In the genomic region with DNA sequence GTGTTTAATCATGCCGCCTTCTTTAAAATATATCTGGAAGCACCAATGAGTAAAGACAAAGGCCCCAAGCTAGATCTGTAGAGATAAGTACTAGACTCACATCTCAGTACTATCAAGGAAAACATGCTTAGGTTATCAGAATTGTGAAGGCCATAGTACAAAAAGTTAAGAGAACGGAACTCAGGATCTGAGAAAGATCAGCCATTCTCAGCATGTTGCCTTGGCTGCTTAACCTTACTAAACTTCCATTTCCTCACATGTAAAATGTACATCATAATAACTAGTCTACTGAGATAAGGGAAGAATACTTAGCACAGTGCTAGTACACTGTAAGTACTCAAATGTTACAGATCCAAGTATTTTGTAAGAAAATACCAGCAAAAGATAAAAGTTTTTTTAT, we compare ENCODE assay signal across 33 cellular contexts. TPM values are rescaled to one million over a fixed set of nuclear protein-coding genes. Genes with fewer than 3 reads are reported as not detected.
DNase-seq lines count a peak whose midpoint lies in the region; ATAC-seq, FAIRE-seq and TF ChIP-seq lines count a peak whose summit lies in the region.
"Had no signal": no experiment of that assay in that cellular context is flagged by ENCODE, and none has a peak within 500 bp of the region (broad histone marks: within the 10 kb centered on the region; RNA-seq: fewer than 3 reads in every experiment).

No MANE protein-coding gene starts in this region.

- peaks cover 0 to 30% of the 10 kb centered on the region in 2 donors for H3K36me3 ChIP-seq in gastrocnemius medialis
- no peaks in the 10 kb centered on the region for H3K36me3 ChIP-seq in ovary

- peak overlapping the region; percentile 54 for H3K27ac Mint-ChIP-seq in activated naive CD4-positive, alpha-beta T cell treated with anti-CD3 and anti-CD28 coated beads, Interleukin-2, amount 50 U/mL, for 24 hours
- peak overlapping the region; percentile 26 for H3K27ac Mint-ChIP-seq in endothelial cell (ENCODE audit: unreplicated experiment)
- H3K27ac Mint-ChIP-seq: activated CD8-positive, alpha-beta memory T cell treated with anti-CD3 and anti-CD28 coated beads, Interleukin-2, amount 10 ng/mL, durations not matched to agents 7 days and 5 days had no signal

- H3K4me3 ChIP-seq in gastrocnemius medialis (no peak overlapping the region), ovary (no peak overlapping the region)
- H3K4me3 ChIP-seq: esophagus squamous epithelium, gastroesophageal sphincter, mucosa of descending colon, suprapubic skin had no signal

- H3K27me3 ChIP-seq in gastrocnemius medialis = no peaks in the 10 kb centered on the region
- no peaks in the 10 kb centered on the region for H3K27me3 ChIP-seq in ovary
- H3K27me3 ChIP-seq: brain microvascular endothelial cell, esophagus squamous epithelium, gastroesophageal sphincter, suprapubic skin had no signal

- no peaks in the 10 kb centered on the region for H3K27me3 Mint-ChIP-seq in activated naive CD4-positive, alpha-beta T cell treated with anti-CD3 and anti-CD28 coated beads, Interleukin-2, amount 50 U/mL, for 24 hours
- H3K27me3 Mint-ChIP-seq in endothelial cell (ENCODE audit: unreplicated experiment) = peaks cover 2% of the 10 kb centered on the region
- H3K27me3 Mint-ChIP-seq: activated CD8-positive, alpha-beta memory T cell treated with anti-CD3 and anti-CD28 coated beads, Interleukin-2, amount 10 ng/mL, durations not matched to agents 7 days and 5 days; activated T-helper 17 cell treated with anti-CD3 and anti-CD28 coated beads, Interleukin-2, amount 50 U/mL, for 72 hours; T-cell had no signal

- DNase-seq in activated naive CD4-positive, alpha-beta T cell (lab: John Stamatoyannopoulos, UW) = no peak
- DNase-seq in H54 (ENCODE audit: insufficient read length, low spot score) (no peak), endothelial cell (ENCODE audit: low spot score) (no peak), gastrocnemius medialis (no peak), ovary (no peak), NCI-H1105 treated with DMSO at 0.1 percent for 48 hours (lab: John Stamatoyannopoulos, UW) (no peak)
- DNase-seq: activated CD4-positive, alpha-beta T cell treated with anti-CD3 and anti-CD28 coated beads for 1 hour; activated CD8-positive, alpha-beta memory T cell treated with anti-CD3 and anti-CD28 coated beads, Interleukin-2, amount 10 ng/mL, durations not matched to agents 7 days and 5 days; brain microvascular endothelial cell; Caco-2; DND-41; effector CD8-positive, alpha-beta T cell; esophagus squamous epithelium; GOT3; islet precursor cell; Kasumi-1; mucosa of descending colon; MV-4-11; NCI-H1694; NCI-H2171 treated with DMSO at 0.1 percent for 48 hours; NCI-H524; NK-92 treated with Interleukin-12 subunit alpha and Interleukin-12 subunit beta, amount 100 ng/mL, for 24 hours; SIG-M5; small intestine; stimulated activated CD4-positive, alpha-beta T cell treated with anti-CD3 and anti-CD28 coated beads, Interleukin-2, amount 100 ng/mL, for 24 hours; T-cell had no signal

- peaks cover 15% of the 10 kb centered on the region for H3K4me1 Mint-ChIP-seq in activated naive CD4-positive, alpha-beta T cell treated with anti-CD3 and anti-CD28 coated beads, Interleukin-2, amount 50 U/mL, for 24 hours
- peaks cover 2% of the 10 kb centered on the region for H3K4me1 Mint-ChIP-seq in endothelial cell (ENCODE audit: unreplicated experiment)

- peak overlapping the region in 3 of 4 donors; percentile 80 to 85 (median 80) for H3K27ac ChIP-seq in gastrocnemius medialis
- no peak overlapping the region for H3K27ac ChIP-seq in ovary
- H3K27ac ChIP-seq: brain microvascular endothelial cell, esophagus squamous epithelium, suprapubic skin had no signal

- WGBS in ovary, 3 donors = 87 to 88% (median 87%) methylated on average over 2 of the region's 2 CpGs

- no peak for ATAC-seq in gastrocnemius medialis
- no peak for ATAC-seq in HG03175 (IDR thresholded peaks at IDR 0.05; ENCODE audit: unreplicated experiment)
- ATAC-seq: activated CD8-positive, alpha-beta memory T cell treated with anti-CD3 and anti-CD28 coated beads, Interleukin-2, amount 10 ng/mL, durations not matched to agents 7 days and 5 days; activated T-helper 17 cell treated with anti-CD3 and anti-CD28 coated beads, Interleukin-2, amount 50 U/mL, for 72 hours; gastroesophageal sphincter; mucosa of descending colon; Panc1; T-cell had no signal

- no peak for TF ChIP-seq EP300 in ovary (IDR thresholded peaks at IDR 0.05)

- H3K4me1 ChIP-seq in gastrocnemius medialis = peaks cover 32 to 42% of the 10 kb centered on the region in 2 donors
- no peaks in the 10 kb centered on the region for H3K4me1 ChIP-seq in ovary (ENCODE audit: insufficient read depth)
- H3K4me1 ChIP-seq: suprapubic skin had no signal

- TF ChIP-seq CTCF in endothelial cell (IDR thresholded peaks at IDR 0.05; ENCODE audit: unreplicated experiment) = no peak
- TF ChIP-seq CTCF in gastrocnemius medialis (IDR thresholded peaks at IDR 0.05 in 4 of 5, conservative IDR thresholded peaks at IDR 0.05 in 1 of 5) = no peak
- TF ChIP-seq CTCF in ovary (IDR thresholded peaks at IDR 0.05) = no peak

- in situ Hi-C loops in gastrocnemius medialis (cut with MboI; ENCODE audit: low sequenced_read_pairs in 4 of 4) = no loop called here

- H3K9me3 Mint-ChIP-seq in activated naive CD4-positive, alpha-beta T cell treated with anti-CD3 and anti-CD28 coated beads, Interleukin-2, amount 50 U/mL, for 24 hours = no peaks in the 10 kb centered on the region
- H3K9me3 Mint-ChIP-seq in endothelial cell (ENCODE audit: unreplicated experiment) = no peaks in the 10 kb centered on the region
- H3K9me3 Mint-ChIP-seq: activated T-helper 17 cell treated with anti-CD3 and anti-CD28 coated beads, Interleukin-2, amount 50 U/mL, for 72 hours; T-cell had no signal

- no peak for TF ChIP-seq POLR2A in H54 (IDR thresholded peaks at IDR 0.05; ENCODE audit: low read depth, low read length)
- no peak for TF ChIP-seq POLR2A in gastrocnemius medialis (IDR thresholded peaks at IDR 0.05)
- TF ChIP-seq POLR2A in ovary (IDR thresholded peaks at IDR 0.05) = no peak

- H3K36me3 Mint-ChIP-seq in activated naive CD4-positive, alpha-beta T cell treated with anti-CD3 and anti-CD28 coated beads, Interleukin-2, amount 50 U/mL, for 24 hours = peaks cover 2% of the 10 kb centered on the region
- H3K36me3 Mint-ChIP-seq in endothelial cell (ENCODE audit: low read depth, unreplicated experiment) = no peaks in the 10 kb centered on the region

- H3K4me3 Mint-ChIP-seq in activated naive CD4-positive, alpha-beta T cell treated with anti-CD3 and anti-CD28 coated beads, Interleukin-2, amount 50 U/mL, for 24 hours = no peak overlapping the region
- no peak overlapping the region for H3K4me3 Mint-ChIP-seq in endothelial cell (ENCODE audit: unreplicated experiment)
- H3K4me3 Mint-ChIP-seq: activated CD8-positive, alpha-beta memory T cell treated with anti-CD3 and anti-CD28 coated beads, Interleukin-2, amount 10 ng/mL, durations not matched to agents 7 days and 5 days; activated T-helper 17 cell treated with anti-CD3 and anti-CD28 coated beads, Interleukin-2, amount 50 U/mL, for 72 hours; T-cell had no signal

- intact Hi-C loops in gastrocnemius medialis (cut with DNase I; ENCODE audit: low total_unique reads) (no loop called here), ovary (cut with DNase I) (no loop called here)

- peak; percentile 82 for FAIRE-seq in H54 (lab: Jason Lieb, UNC)
- FAIRE-seq: HTR-8/SVneo, small intestine had no signal

- H3K9me3 ChIP-seq in gastrocnemius medialis (no peaks in the 10 kb centered on the region), ovary (no peaks in the 10 kb centered on the region)
- H3K9me3 ChIP-seq: Caco-2, esophagus squamous epithelium, gastroesophageal sphincter, mucosa of descending colon, suprapubic skin had no signal

RNA-seq across cellular contexts. Expression of gene DNAJC19, which starts 7.6 kb away (rescaled TPM):
- 37.5 TPM for total RNA-seq in endothelial cell (ENCODE audit: unreplicated experiment)
- total RNA-seq in gastrocnemius medialis = 10 to 100 TPM; 34.2 to 51.7 (median 38.0) TPM
- 10 to 100 TPM; 43.1 to 64.4 (median 45.5) TPM for total RNA-seq in ovary
- polyA plus RNA-seq in ovary = 10 to 100 TPM; 51.2 to 62.5 TPM

Comparison
In these comparisons a context has a peak if more than half of its experiments do, and no peak if none do; other contexts are left out.
1. H3K27ac ChIP-seq: peak in gastrocnemius medialis (3 of 4); none in ovary (0 of 2).